ENCODE assay signal across 10 cellular contexts in the genomic region with DNA sequence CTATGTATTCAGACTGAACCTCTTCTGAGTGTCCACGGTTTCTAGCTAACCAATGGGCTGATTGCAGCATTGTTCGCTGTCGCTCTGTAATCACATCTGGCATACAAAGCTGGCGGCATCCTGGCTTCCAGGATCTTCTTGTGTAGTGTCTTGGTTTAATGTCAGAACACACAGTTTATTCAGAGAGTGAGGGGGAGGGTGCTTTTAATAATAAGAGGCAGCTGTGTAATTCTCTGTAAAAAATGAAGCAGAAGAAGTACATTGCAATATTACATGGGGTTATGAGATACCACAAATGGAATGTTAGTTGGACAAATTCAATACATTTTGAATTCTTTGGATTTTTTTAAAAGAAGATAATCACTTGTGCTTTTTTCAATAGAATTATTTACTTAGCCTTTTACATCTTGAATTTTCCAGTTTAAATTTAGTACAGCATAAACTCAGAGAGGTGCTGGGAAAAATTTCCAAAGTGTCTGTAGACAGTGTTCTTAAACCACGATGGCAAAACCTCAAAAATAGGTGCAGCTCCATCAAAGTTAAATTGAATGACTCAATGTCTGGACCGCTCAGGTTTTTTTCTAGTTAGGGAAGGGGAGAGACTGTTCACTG.
DNase-seq lines count a peak whose midpoint lies in the region; ATAC-seq lines count a peak whose summit lies in the region.
"Had no signal": no experiment of that assay in that cellular context is flagged by ENCODE, and none has a peak within 500 bp of the region (broad histone marks: within the 10 kb centered on the region; RNA-seq: fewer than 3 reads in every experiment).

No MANE protein-coding gene starts in this region.

- CTCF ChIA-PET in activated CD4-positive, alpha-beta T cell treated with anti-CD3 and anti-CD28 coated beads, Interleukin-2, amount 10 ng/mL, durations not matched to agents 7 days and 5 days (lab: Charles Lee): interaction anchor here (0.5 to 1.7 kb wide), 5 partner anchors 9 to 322 kb away, joined by 3 to 6 read pairs (median 4); no protein-coding TSS in a partner anchor
- CTCF ChIA-PET in activated CD8-positive, alpha-beta memory T cell treated with anti-CD3 and anti-CD28 coated beads, Interleukin-2, amount 10 ng/mL, durations not matched to agents 7 days and 5 days (lab: Charles Lee): no interaction called here

- no peak overlapping the region for H3K27ac Mint-ChIP-seq in activated CD4-positive, alpha-beta T cell treated with anti-CD3 and anti-CD28 coated beads, Interleukin-2, amount 10 ng/mL, durations not matched to agents 7 days and 5 days
- no peak overlapping the region for H3K27ac Mint-ChIP-seq in activated CD8-positive, alpha-beta memory T cell treated with anti-CD3 and anti-CD28 coated beads, Interleukin-2, amount 10 ng/mL, durations not matched to agents 7 days and 5 days
- H3K27ac Mint-ChIP-seq: activated naive CD4-positive, alpha-beta T cell treated with anti-CD3 and anti-CD28 coated beads for 36 hours had no signal

- ATAC-seq in Right ventricle myocardium superior (ENCODE audit: poor library complexity): peak; percentile 46
- ATAC-seq in activated CD8-positive, alpha-beta memory T cell treated with anti-CD3 and anti-CD28 coated beads, Interleukin-2, amount 10 ng/mL, durations not matched to agents 7 days and 5 days: no peak

- H3K4me3 Mint-ChIP-seq in activated CD4-positive, alpha-beta T cell treated with anti-CD3 and anti-CD28 coated beads, Interleukin-2, amount 10 ng/mL, durations not matched to agents 7 days and 5 days: no peak overlapping the region
- no peak overlapping the region for H3K4me3 Mint-ChIP-seq in activated CD8-positive, alpha-beta memory T cell treated with anti-CD3 and anti-CD28 coated beads, Interleukin-2, amount 10 ng/mL, durations not matched to agents 7 days and 5 days
- H3K4me3 Mint-ChIP-seq: activated naive CD4-positive, alpha-beta T cell treated with anti-CD3 and anti-CD28 coated beads for 36 hours had no signal

- H3K9me3 Mint-ChIP-seq in activated CD4-positive, alpha-beta T cell treated with anti-CD3 and anti-CD28 coated beads, Interleukin-2, amount 10 ng/mL, durations not matched to agents 7 days and 5 days: no peaks in the 10 kb centered on the region
- H3K9me3 Mint-ChIP-seq in activated CD8-positive, alpha-beta memory T cell treated with anti-CD3 and anti-CD28 coated beads, Interleukin-2, amount 10 ng/mL, durations not matched to agents 7 days and 5 days (ENCODE audit: low read depth): peaks cover 4% of the 10 kb centered on the region
- H3K9me3 Mint-ChIP-seq: activated naive CD4-positive, alpha-beta T cell treated with anti-CD3 and anti-CD28 coated beads for 36 hours had no signal

- intact Hi-C loops in Right ventricle myocardium superior (cut with DNase I): no loop called here

- POLR2A ChIA-PET in activated CD4-positive, alpha-beta T cell treated with anti-CD3 and anti-CD28 coated beads, Interleukin-2, amount 10 ng/mL, durations not matched to agents 7 days and 5 days (lab: Charles Lee): interaction anchor here (0.6 kb wide), 1 partner anchor 1769 kb away, joined by 7 read pairs; no protein-coding TSS in a partner anchor

- no peaks in the 10 kb centered on the region for H3K36me3 Mint-ChIP-seq in activated CD4-positive, alpha-beta T cell treated with anti-CD3 and anti-CD28 coated beads, Interleukin-2, amount 10 ng/mL, durations not matched to agents 7 days and 5 days (ENCODE audit: low read depth)
- peaks cover 12% of the 10 kb centered on the region for H3K36me3 Mint-ChIP-seq in activated CD8-positive, alpha-beta memory T cell treated with anti-CD3 and anti-CD28 coated beads, Interleukin-2, amount 10 ng/mL, durations not matched to agents 7 days and 5 days

- peaks cover 16% of the 10 kb centered on the region for H3K27me3 Mint-ChIP-seq in activated CD4-positive, alpha-beta T cell treated with anti-CD3 and anti-CD28 coated beads, Interleukin-2, amount 10 ng/mL, durations not matched to agents 7 days and 5 days
- H3K27me3 Mint-ChIP-seq in activated CD8-positive, alpha-beta memory T cell treated with anti-CD3 and anti-CD28 coated beads, Interleukin-2, amount 10 ng/mL, durations not matched to agents 7 days and 5 days: peaks cover 14% of the 10 kb centered on the region

- in situ Hi-C loops in G401 (cut with HindIII; ENCODE audit: low sequenced_read_pairs): no loop called here

- no peaks in the 10 kb centered on the region for H3K4me1 Mint-ChIP-seq in activated CD4-positive, alpha-beta T cell treated with anti-CD3 and anti-CD28 coated beads, Interleukin-2, amount 10 ng/mL, durations not matched to agents 7 days and 5 days
- H3K4me1 Mint-ChIP-seq in activated CD8-positive, alpha-beta memory T cell treated with anti-CD3 and anti-CD28 coated beads, Interleukin-2, amount 10 ng/mL, durations not matched to agents 7 days and 5 days: peaks cover 8% of the 10 kb centered on the region

- peak overlapping the region; percentile 17 for H3K4me3 ChIP-seq in skeletal muscle cell (ENCODE audit: low read depth, low read length)

- peak; percentile 93 for DNase-seq in GM04504 (ENCODE audit: low read depth)
- peak; percentile 87 for DNase-seq in amniotic epithelial cell (ENCODE audit: low read depth)
- DNase-seq in Right ventricle myocardium superior: peak; percentile 49
- DNase-seq in skeletal muscle cell (ENCODE audit: low read depth): peak; percentile 87
- no peak for DNase-seq in activated CD4-positive, alpha-beta T cell treated with anti-CD3 and anti-CD28 coated beads, Interleukin-2, amount 10 ng/mL, durations not matched to agents 7 days and 5 days
- no peak for DNase-seq in activated CD8-positive, alpha-beta memory T cell treated with anti-CD3 and anti-CD28 coated beads, Interleukin-2, amount 10 ng/mL, durations not matched to agents 7 days and 5 days
- no peak for DNase-seq in cerebellar cortex (ENCODE audit: low spot score)
- no peak for DNase-seq in G401 (ENCODE audit: low spot score)
- DNase-seq: activated naive CD4-positive, alpha-beta T cell treated with anti-CD3 and anti-CD28 coated beads for 36 hours; NCI-H2081 had no signal

Comparison
In these comparisons a context has a peak if more than half of its experiments do, and no peak if none do; other contexts are left out.
1. DNase-seq: peak in GM04504 (single experiment), amniotic epithelial cell (single experiment), Right ventricle myocardium superior (single experiment) and skeletal muscle cell (single experiment); none in activated CD4-positive, alpha-beta T cell treated with anti-CD3 and anti-CD28 coated beads, Interleukin-2, amount 10 ng/mL, durations not matched to agents 7 days and 5 days (single experiment), activated CD8-positive, alpha-beta memory T cell treated with anti-CD3 and anti-CD28 coated beads, Interleukin-2, amount 10 ng/mL, durations not matched to agents 7 days and 5 days (single experiment), cerebellar cortex (single experiment) and G401 (single experiment).